1 cellular context compared by ENCODE assay signal in the genomic region with DNA sequence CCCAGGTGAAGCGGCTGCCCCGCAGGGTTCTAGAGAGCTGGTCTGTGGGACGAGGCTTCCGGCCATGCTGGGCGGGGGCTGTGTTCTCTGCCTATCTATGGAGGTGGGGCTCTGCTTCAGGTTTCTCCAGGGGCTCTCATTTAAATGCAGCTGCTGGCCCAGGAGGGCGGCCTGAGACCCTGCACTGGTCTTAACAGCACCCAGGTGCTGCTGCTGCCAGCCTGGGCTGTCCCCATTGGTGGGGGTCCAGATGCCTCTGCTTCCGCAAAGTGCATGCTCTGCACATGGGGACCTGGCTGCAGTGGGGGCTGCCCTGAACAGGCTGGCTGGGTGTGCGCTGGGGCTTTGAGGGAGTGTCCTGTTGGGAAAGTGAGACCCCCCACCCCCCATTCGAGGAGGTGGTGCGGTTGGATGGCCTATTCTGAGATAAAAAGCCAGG.
TF ChIP-seq lines count a peak whose summit lies in the region.

No MANE protein-coding gene starts in this region.

TF ChIP-seq in HepG2, 621 proteins besides CTCF, POLR2A, EP300 and RAD21:
- TF ChIP-seq ZNF629 (CRISPR knock-in tag; conservative IDR thresholded peaks at IDR 0.05) (no peak), SALL1 (CRISPR knock-in tag; IDR thresholded peaks at IDR 0.05) (no peak), HDAC1 (CRISPR knock-in tag; IDR thresholded peaks at IDR 0.05) (no peak), CCAR2 (optimal IDR thresholded peaks at IDR 0.05; ENCODE audit: low read depth, low read length) (no peak), ZNF709 (CRISPR knock-in tag; IDR thresholded peaks at IDR 0.05) (no peak), KLF6 (CRISPR knock-in tag; IDR thresholded peaks at IDR 0.05) (no peak), CAMTA2 (CRISPR knock-in tag; IDR thresholded peaks at IDR 0.05; ENCODE audit: borderline replicate concordance) (no peak), ZNF556 (CRISPR knock-in tag; IDR thresholded peaks at IDR 0.05; ENCODE audit: borderline replicate concordance) (no peak), NRL (CRISPR knock-in tag; IDR thresholded peaks at IDR 0.05; ENCODE audit: borderline replicate concordance) (no peak)
- TF ChIP-seq, protein P1, sequence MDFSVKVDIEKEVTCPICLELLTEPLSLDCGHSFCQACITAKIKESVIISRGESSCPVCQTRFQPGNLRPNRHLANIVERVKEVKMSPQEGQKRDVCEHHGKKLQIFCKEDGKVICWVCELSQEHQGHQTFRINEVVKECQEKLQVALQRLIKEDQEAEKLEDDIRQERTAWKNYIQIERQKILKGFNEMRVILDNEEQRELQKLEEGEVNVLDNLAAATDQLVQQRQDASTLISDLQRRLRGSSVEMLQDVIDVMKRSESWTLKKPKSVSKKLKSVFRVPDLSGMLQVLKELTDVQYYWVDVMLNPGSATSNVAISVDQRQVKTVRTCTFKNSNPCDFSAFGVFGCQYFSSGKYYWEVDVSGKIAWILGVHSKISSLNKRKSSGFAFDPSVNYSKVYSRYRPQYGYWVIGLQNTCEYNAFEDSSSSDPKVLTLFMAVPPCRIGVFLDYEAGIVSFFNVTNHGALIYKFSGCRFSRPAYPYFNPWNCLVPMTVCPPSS (IDR thresholded peaks at IDR 0.05) = no peak
- TF ChIP-seq, protein P2, sequence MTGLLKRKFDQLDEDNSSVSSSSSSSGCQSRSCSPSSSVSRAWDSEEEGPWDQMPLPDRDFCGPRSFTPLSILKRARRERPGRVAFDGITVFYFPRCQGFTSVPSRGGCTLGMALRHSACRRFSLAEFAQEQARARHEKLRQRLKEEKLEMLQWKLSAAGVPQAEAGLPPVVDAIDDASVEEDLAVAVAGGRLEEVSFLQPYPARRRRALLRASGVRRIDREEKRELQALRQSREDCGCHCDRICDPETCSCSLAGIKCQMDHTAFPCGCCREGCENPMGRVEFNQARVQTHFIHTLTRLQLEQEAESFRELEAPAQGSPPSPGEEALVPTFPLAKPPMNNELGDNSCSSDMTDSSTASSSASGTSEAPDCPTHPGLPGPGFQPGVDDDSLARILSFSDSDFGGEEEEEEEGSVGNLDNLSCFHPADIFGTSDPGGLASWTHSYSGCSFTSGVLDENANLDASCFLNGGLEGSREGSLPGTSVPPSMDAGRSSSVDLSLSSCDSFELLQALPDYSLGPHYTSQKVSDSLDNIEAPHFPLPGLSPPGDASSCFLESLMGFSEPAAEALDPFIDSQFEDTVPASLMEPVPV (CRISPR knock-in tag; IDR thresholded peaks at IDR 0.05) = no peak
- TF ChIP-seq, protein P3, sequence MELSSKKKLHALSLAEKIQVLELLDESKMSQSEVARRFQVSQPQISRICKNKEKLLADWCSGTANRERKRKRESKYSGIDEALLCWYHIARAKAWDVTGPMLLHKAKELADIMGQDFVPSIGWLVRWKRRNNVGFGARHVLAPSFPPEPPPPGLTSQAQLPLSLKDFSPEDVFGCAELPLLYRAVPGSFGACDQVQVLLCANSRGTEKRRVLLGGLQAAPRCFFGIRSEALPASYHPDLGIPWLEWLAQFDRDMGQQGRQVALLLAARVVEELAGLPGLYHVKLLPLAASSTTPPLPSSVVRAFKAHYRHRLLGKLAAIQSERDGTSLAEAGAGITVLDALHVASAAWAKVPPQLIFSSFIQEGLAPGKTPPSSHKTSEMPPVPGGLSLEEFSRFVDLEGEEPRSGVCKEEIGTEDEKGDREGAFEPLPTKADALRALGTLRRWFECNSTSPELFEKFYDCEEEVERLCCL (CRISPR knock-in tag; IDR thresholded peaks at IDR 0.05; ENCODE audit: borderline replicate concordance) = no peak
- TF ChIP-seq, protein P4, sequence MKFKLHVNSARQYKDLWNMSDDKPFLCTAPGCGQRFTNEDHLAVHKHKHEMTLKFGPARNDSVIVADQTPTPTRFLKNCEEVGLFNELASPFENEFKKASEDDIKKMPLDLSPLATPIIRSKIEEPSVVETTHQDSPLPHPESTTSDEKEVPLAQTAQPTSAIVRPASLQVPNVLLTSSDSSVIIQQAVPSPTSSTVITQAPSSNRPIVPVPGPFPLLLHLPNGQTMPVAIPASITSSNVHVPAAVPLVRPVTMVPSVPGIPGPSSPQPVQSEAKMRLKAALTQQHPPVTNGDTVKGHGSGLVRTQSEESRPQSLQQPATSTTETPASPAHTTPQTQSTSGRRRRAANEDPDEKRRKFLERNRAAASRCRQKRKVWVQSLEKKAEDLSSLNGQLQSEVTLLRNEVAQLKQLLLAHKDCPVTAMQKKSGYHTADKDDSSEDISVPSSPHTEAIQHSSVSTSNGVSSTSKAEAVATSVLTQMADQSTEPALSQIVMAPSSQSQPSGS (CRISPR knock-in tag; IDR thresholded peaks at IDR 0.05) = no peak
TF ChIP-seq in HepG2: peak in this region for 0.
